8 cellular contexts compared by ENCODE assay signal in the genomic region with DNA sequence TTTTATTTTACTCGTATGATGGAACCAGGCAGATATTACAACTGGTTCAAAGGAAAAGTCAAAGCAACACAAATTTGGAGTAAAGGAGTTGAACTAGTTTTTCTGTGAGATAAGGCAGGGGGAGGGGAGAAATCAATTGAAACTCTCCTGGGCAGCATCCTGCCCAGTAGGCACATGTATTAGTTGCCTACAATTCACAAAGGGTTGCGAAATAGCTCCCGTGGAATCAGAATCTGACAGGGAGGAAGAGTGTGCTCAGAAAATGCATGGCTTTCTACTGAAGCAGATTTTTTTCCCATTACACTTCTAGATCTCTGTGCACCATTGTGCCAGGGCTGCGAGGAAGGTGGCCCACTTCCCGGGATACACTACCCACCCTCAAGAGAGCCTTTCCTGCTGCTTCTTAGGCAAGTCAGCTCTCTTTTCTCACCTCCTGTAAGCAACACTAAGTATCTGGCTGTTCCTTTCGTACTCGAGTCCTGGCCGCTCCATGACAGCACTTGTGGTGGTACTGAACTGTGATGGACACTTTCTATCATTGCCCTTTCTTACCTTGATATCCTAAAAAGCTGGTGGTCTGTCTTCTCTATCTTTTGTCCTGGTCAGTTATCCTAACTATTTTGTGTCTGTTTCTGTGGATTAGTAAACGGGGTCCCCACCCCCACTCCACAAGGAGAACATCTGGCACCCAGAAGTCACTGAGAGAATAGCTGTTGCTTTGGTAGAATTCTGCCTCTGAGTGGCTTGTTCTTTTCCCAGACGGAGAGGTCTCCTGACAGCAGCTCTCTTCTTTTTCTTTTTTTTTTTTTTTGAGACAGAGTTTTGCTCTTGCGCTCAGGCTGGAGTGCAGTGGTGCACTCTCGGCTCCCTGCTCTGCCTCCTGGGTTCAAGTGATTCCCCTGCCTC.
DNase-seq lines count a peak whose midpoint lies in the region; TF ChIP-seq lines count a peak whose summit lies in the region.

No MANE protein-coding gene starts in this region.

- TF ChIP-seq CTCF in ovary (IDR thresholded peaks at IDR 0.05) (no peak), sigmoid colon (IDR thresholded peaks at IDR 0.05) (no peak)

- no peak overlapping the region for H3K4me3 ChIP-seq in ovary
- no peak overlapping the region for H3K4me3 ChIP-seq in sigmoid colon

- H3K36me3 Mint-ChIP-seq in activated T-cell treated with anti-CD3 and anti-CD28 coated beads, Interleukin-2, amount 50 U/mL, for 24 hours (ENCODE audit: low read depth): peaks cover 95% of the 10 kb centered on the region
- peaks cover 22% of the 10 kb centered on the region for H3K36me3 Mint-ChIP-seq in IgD-negative memory B cell

- intact Hi-C loops in ovary (cut with DNase I) (no loop called here), sigmoid colon (cut with DNase I) (no loop called here)

- no peak for TF ChIP-seq POLR2A in ovary (IDR thresholded peaks at IDR 0.05)
- TF ChIP-seq POLR2A in sigmoid colon (IDR thresholded peaks at IDR 0.05): no peak

- H3K9me3 ChIP-seq in ovary (no peaks in the 10 kb centered on the region), sigmoid colon (no peaks in the 10 kb centered on the region)

- H3K27ac Mint-ChIP-seq in activated T-cell treated with anti-CD3 and anti-CD28 coated beads, Interleukin-2, amount 50 U/mL, for 24 hours: peak overlapping the region; percentile 90
- H3K27ac Mint-ChIP-seq in IgD-negative memory B cell: peak overlapping the region; percentile 87 to 97 (median 94)

- peaks cover 75% of the 10 kb centered on the region for H3K4me1 Mint-ChIP-seq in activated T-cell treated with anti-CD3 and anti-CD28 coated beads, Interleukin-2, amount 50 U/mL, for 24 hours (ENCODE audit: low read depth)
- H3K4me1 Mint-ChIP-seq in IgD-negative memory B cell: peaks cover 39 to 71% (median 58%) of the 10 kb centered on the region in 3 donors

- TF ChIP-seq EP300 in ovary (IDR thresholded peaks at IDR 0.05): no peak
- TF ChIP-seq EP300 in sigmoid colon (IDR thresholded peaks at IDR 0.05): no peak

- H3K9me3 Mint-ChIP-seq in activated T-cell treated with anti-CD3 and anti-CD28 coated beads, Interleukin-2, amount 50 U/mL, for 24 hours: no peaks in the 10 kb centered on the region
- H3K9me3 Mint-ChIP-seq in IgD-negative memory B cell: peaks cover 0 to 1% (median 0%) of the 10 kb centered on the region in 3 donors

- 73 to 82% (median 81%) methylated on average over 12 of the region's 12 CpGs for WGBS in ovary, 3 donors
- WGBS in sigmoid colon, 2 donors: 82 to 83% methylated on average over 12 of the region's 12 CpGs

- H3K4me1 ChIP-seq in ovary (ENCODE audit: insufficient read depth) (no peaks in the 10 kb centered on the region), sigmoid colon (no peaks in the 10 kb centered on the region)

- H3K36me3 ChIP-seq in ovary (no peaks in the 10 kb centered on the region), sigmoid colon (no peaks in the 10 kb centered on the region)

- no peaks in the 10 kb centered on the region for H3K27me3 ChIP-seq in ovary
- H3K27me3 ChIP-seq in sigmoid colon: no peaks in the 10 kb centered on the region

- no peak overlapping the region for H3K4me3 Mint-ChIP-seq in activated T-cell treated with anti-CD3 and anti-CD28 coated beads, Interleukin-2, amount 50 U/mL, for 24 hours
- peak overlapping the region; percentile 61 to 94 (median 82) for H3K4me3 Mint-ChIP-seq in IgD-negative memory B cell

- no peak for DNase-seq in activated T-cell treated with anti-CD3 and anti-CD28 coated beads, Interleukin-2, amount 50 U/mL, for 24 hours
- no peak for DNase-seq in activated T-cell treated with anti-CD3 and anti-CD28 coated beads, Interleukin-2, amount 50 U/mL, for 48 hours
- DNase-seq in ecto neural progenitor cell (ENCODE audit: low spot score): peak; percentile 30
- DNase-seq in stromal cell of bone marrow (ENCODE audit: low read depth): peak; percentile 10
- no peak for DNase-seq in ovary
- DNase-seq in T1000 (lab: John Stamatoyannopoulos, UW): no peak
- DNase-seq in sigmoid colon: no peak

- H3K27ac ChIP-seq in ovary (no peak overlapping the region), sigmoid colon (no peak overlapping the region)

- no peaks in the 10 kb centered on the region for H3K27me3 Mint-ChIP-seq in activated T-cell treated with anti-CD3 and anti-CD28 coated beads, Interleukin-2, amount 50 U/mL, for 24 hours
- H3K27me3 Mint-ChIP-seq in IgD-negative memory B cell: no peaks in the 10 kb centered on the region

Comparison
In these comparisons a context has a peak if more than half of its experiments do, and no peak if none do; other contexts are left out.
1. DNase-seq: peak in ecto neural progenitor cell (single experiment) and stromal cell of bone marrow (single experiment); none in activated T-cell treated with anti-CD3 and anti-CD28 coated beads, Interleukin-2, amount 50 U/mL, for 24 hours (single experiment), activated T-cell treated with anti-CD3 and anti-CD28 coated beads, Interleukin-2, amount 50 U/mL, for 48 hours (0 of 2), ovary (0 of 5), T1000 (single experiment) and sigmoid colon (single experiment).